In genomic region chr22:23393721-23394320, GRCh38 we compare ENCODE assay signal across 17 cellular contexts.
DNase-seq lines count a peak whose midpoint lies in the region; ATAC-seq and TF ChIP-seq lines count a peak whose summit lies in the region.
"Had no signal": no experiment of that assay in that cellular context is flagged by ENCODE, and none has a peak within 500 bp of the region (broad histone marks: within the 10 kb centered on the region; RNA-seq: fewer than 3 reads in every experiment).

No MANE protein-coding gene starts in this region.

- H3K27ac ChIP-seq in BLaER1 treated with 17β-estradiol and CSF1 and Interleukin-3, amounts not matched to agents 10 nM and 100 nM: no peak overlapping the region
- peak overlapping the region; percentile 79 for H3K27ac ChIP-seq in Karpas-422 (ENCODE audit: low read length)
- no peak overlapping the region for H3K27ac ChIP-seq in lower lobe of right lung
- H3K27ac ChIP-seq in suprapubic skin: no peak overlapping the region
- H3K27ac ChIP-seq: GM23248, SJSA1 had no signal

- DNase-seq in Karpas-422 (peak; percentile 48), lower lobe of right lung (peak; percentile 43), suprapubic skin (ENCODE audit: low spot score in 2 of 2) (peak; percentile 57 to 73), NCI-H2107 treated with DMSO at 0.1 percent for 48 hours (lab: John Stamatoyannopoulos, UW; ENCODE audit: unreplicated experiment) (no peak)
- no peak for DNase-seq in activated CD4-positive, alpha-beta memory T cell treated with anti-CD3 and anti-CD28 coated beads, Interleukin-2, amount 10 ng/mL, durations not matched to agents 7 days and 5 days
- DNase-seq in activated CD4-positive, CD25-positive, alpha-beta regulatory T cell treated with anti-CD3 and anti-CD28 coated beads, Interleukin-2, amount 50 U/mL, for 72 hours: no peak
- DNase-seq: C1 segment of cervical spinal cord, DMS 273 treated with DMSO at 0.1 percent for 48 hours, GF-D8, GM23248, NCI-H1417 treated with DMSO at 0.1 percent for 48 hours, NCI-H1930, NCI-H2171, NCI-H446, PC-3 had no signal

- no peak overlapping the region for H2AFZ ChIP-seq in Karpas-422 (ENCODE audit: low read length)
- H2AFZ ChIP-seq: GM23248 had no signal

- H3K9me3 Mint-ChIP-seq in activated CD4-positive, alpha-beta memory T cell treated with anti-CD3 and anti-CD28 coated beads, Interleukin-2, amount 10 ng/mL, durations not matched to agents 7 days and 5 days: no peaks in the 10 kb centered on the region

- H3K9me2 ChIP-seq in Karpas-422 (replicated peaks; ENCODE audit: insufficient read depth, low read length): no peaks in the 10 kb centered on the region

- no peak overlapping the region for H3K27ac Mint-ChIP-seq in activated CD4-positive, alpha-beta memory T cell treated with anti-CD3 and anti-CD28 coated beads, Interleukin-2, amount 10 ng/mL, durations not matched to agents 7 days and 5 days

- H3K9me3 ChIP-seq in BLaER1 treated with 17β-estradiol and CSF1 and Interleukin-3, amounts not matched to agents 10 nM and 100 nM (replicated peaks in 1 of 11): no peaks in the 10 kb centered on the region
- H3K9me3 ChIP-seq in Karpas-422 (ENCODE audit: low read length) (no peaks in the 10 kb centered on the region), lower lobe of right lung (no peaks in the 10 kb centered on the region), suprapubic skin (no peaks in the 10 kb centered on the region)
- H3K9me3 ChIP-seq: SJSA1 had no signal

- TF ChIP-seq CTCF in lower lobe of right lung (IDR thresholded peaks at IDR 0.05) (no peak), suprapubic skin (IDR thresholded peaks at IDR 0.05) (no peak)

- CTCF ChIA-PET in activated CD4-positive, alpha-beta memory T cell treated with anti-CD3 and anti-CD28 coated beads, Interleukin-2, amount 10 ng/mL, durations not matched to agents 7 days and 5 days (lab: Charles Lee): no interaction called here

- peaks cover 0 to 18% (median 6%) of the 10 kb centered on the region in 11 experiments; a peak in 11 of 22 replicates for H3K27me3 ChIP-seq in BLaER1 treated with 17β-estradiol and CSF1 and Interleukin-3, amounts not matched to agents 10 nM and 100 nM
- H3K27me3 ChIP-seq in Karpas-422 (ENCODE audit: low read length) (no peaks in the 10 kb centered on the region), lower lobe of right lung (ENCODE audit: low read depth) (no peaks in the 10 kb centered on the region), suprapubic skin (no peaks in the 10 kb centered on the region)
- H3K27me3 ChIP-seq: SJSA1 had no signal

- no peak overlapping the region for H3K4me3 Mint-ChIP-seq in activated CD4-positive, alpha-beta memory T cell treated with anti-CD3 and anti-CD28 coated beads, Interleukin-2, amount 10 ng/mL, durations not matched to agents 7 days and 5 days

- no peaks in the 10 kb centered on the region for H3K36me3 ChIP-seq in BLaER1 treated with 17β-estradiol and CSF1 and Interleukin-3, amounts not matched to agents 10 nM and 100 nM
- H3K36me3 ChIP-seq in Karpas-422 (ENCODE audit: insufficient read depth, low read length) (no peaks in the 10 kb centered on the region), lower lobe of right lung (no peaks in the 10 kb centered on the region), suprapubic skin (no peaks in the 10 kb centered on the region)
- H3K36me3 ChIP-seq: SJSA1 had no signal

- POLR2A ChIA-PET in activated CD4-positive, alpha-beta memory T cell treated with anti-CD3 and anti-CD28 coated beads, Interleukin-2, amount 10 ng/mL, durations not matched to agents 7 days and 5 days (lab: Charles Lee): no interaction called here

- WGBS in suprapubic skin: 85% methylated on average over 8 of the region's 17 CpGs

- H3K4me3 ChIP-seq in BLaER1 treated with 17β-estradiol and CSF1 and Interleukin-3, amounts not matched to agents 10 nM and 100 nM: no peak overlapping the region; a peak in 1 of 20 replicates
- H3K4me3 ChIP-seq in Karpas-422 (ENCODE audit: low read length) (peak overlapping the region; percentile 65), lower lobe of right lung (no peak overlapping the region), suprapubic skin (no peak overlapping the region)
- H3K4me3 ChIP-seq: GM23248, SJSA1 had no signal

- intact Hi-C loops in lower lobe of right lung (cut with DNase I): no loop called here

- H3K79me2 ChIP-seq in Karpas-422 (ENCODE audit: low read length): no peaks in the 10 kb centered on the region

- no peaks in the 10 kb centered on the region for H3K36me3 Mint-ChIP-seq in activated CD4-positive, alpha-beta memory T cell treated with anti-CD3 and anti-CD28 coated beads, Interleukin-2, amount 10 ng/mL, durations not matched to agents 7 days and 5 days (ENCODE audit: low read depth)

- no peak for ATAC-seq in lower lobe of right lung
- ATAC-seq: PC-3 had no signal

- H3K9ac ChIP-seq in BLaER1 treated with 17β-estradiol and CSF1 and Interleukin-3, amounts not matched to agents 10 nM and 100 nM: peak overlapping the region in 1 of 11 experiments; percentile 34; a peak in 1 of 22 replicates
- peak overlapping the region; percentile 83 for H3K9ac ChIP-seq in Karpas-422 (ENCODE audit: low read length)
- H3K9ac ChIP-seq: GM23248 had no signal

- H3K4me2 ChIP-seq in BLaER1 treated with 17β-estradiol and CSF1 and Interleukin-3, amounts not matched to agents 10 nM and 100 nM: peak overlapping the region in 8 of 11 experiments; percentile 49 to 92 (median 79); a peak in 14 of 22 replicates
- peak overlapping the region; percentile 73 for H3K4me2 ChIP-seq in Karpas-422 (ENCODE audit: low read depth, low read length, poor library complexity, severe bottlenecking)

- no peak for TF ChIP-seq EP300 in suprapubic skin (IDR thresholded peaks at IDR 0.05)

- H3K4me1 Mint-ChIP-seq in activated CD4-positive, alpha-beta memory T cell treated with anti-CD3 and anti-CD28 coated beads, Interleukin-2, amount 10 ng/mL, durations not matched to agents 7 days and 5 days: no peaks in the 10 kb centered on the region

- TF ChIP-seq POLR2A in suprapubic skin (IDR thresholded peaks at IDR 0.05): no peak

- H3K27me3 Mint-ChIP-seq in activated CD4-positive, alpha-beta memory T cell treated with anti-CD3 and anti-CD28 coated beads, Interleukin-2, amount 10 ng/mL, durations not matched to agents 7 days and 5 days: no peaks in the 10 kb centered on the region

- H4K20me1 ChIP-seq in BLaER1 treated with 17β-estradiol and CSF1 and Interleukin-3, amounts not matched to agents 10 nM and 100 nM: peaks cover 0 to 17% (median 0%) of the 10 kb centered on the region in 11 experiments; a peak in 2 of 22 replicates
- 0 out of 2 replicates have a peak, but pooled peaks cover 4% of the 10 kb centered on the region for H4K20me1 ChIP-seq in Karpas-422 (ENCODE audit: insufficient read depth, low read depth, low read length)

- peaks cover 6 to 96% (median 78%) of the 10 kb centered on the region in 10 experiments; a peak in 18 of 20 replicates for H3K4me1 ChIP-seq in BLaER1 treated with 17β-estradiol and CSF1 and Interleukin-3, amounts not matched to agents 10 nM and 100 nM
- H3K4me1 ChIP-seq in Karpas-422 (ENCODE audit: low read length) (peaks cover 64% of the 10 kb centered on the region), lower lobe of right lung (no peaks in the 10 kb centered on the region), suprapubic skin (no peaks in the 10 kb centered on the region)

Comparison
In these comparisons a context has a peak if more than half of its experiments do, and no peak if none do; other contexts are left out.
1. DNase-seq: peak in Karpas-422 (single experiment), lower lobe of right lung (single experiment) and suprapubic skin (2 of 2); none in NCI-H2107 treated with DMSO at 0.1 percent for 48 hours (single experiment), activated CD4-positive, alpha-beta memory T cell treated with anti-CD3 and anti-CD28 coated beads, Interleukin-2, amount 10 ng/mL, durations not matched to agents 7 days and 5 days (single experiment) and activated CD4-positive, CD25-positive, alpha-beta regulatory T cell treated with anti-CD3 and anti-CD28 coated beads, Interleukin-2, amount 50 U/mL, for 72 hours (single experiment).